Comparison of ENCODE assay signal across 24 cellular contexts in genomic region chr1:51790385-51790784, GRCh38.
DNase-seq lines count a peak whose midpoint lies in the region; ATAC-seq and TF ChIP-seq lines count a peak whose summit lies in the region.
"Had no signal": no experiment of that assay in that cellular context is flagged by ENCODE, and none has a peak within 500 bp of the region (broad histone marks: within the 10 kb centered on the region; RNA-seq: fewer than 3 reads in every experiment).

No MANE protein-coding gene starts in this region.

- no peaks in the 10 kb centered on the region for H3K27me3 ChIP-seq in CD8-positive, alpha-beta memory T cell (ENCODE audit: insufficient read depth, low read length, poor library complexity, severe bottlenecking)
- H3K27me3 ChIP-seq in H9 (ENCODE audit: insufficient read depth, low read length): no peaks in the 10 kb centered on the region
- H3K27me3 ChIP-seq: testis, uterus had no signal

- no peak overlapping the region for H2AFZ ChIP-seq in H9 (ENCODE audit: low read length)

- no peaks in the 10 kb centered on the region for H3K9me3 ChIP-seq in CD8-positive, alpha-beta memory T cell (ENCODE audit: low read length)
- no peaks in the 10 kb centered on the region for H3K9me3 ChIP-seq in H9 (ENCODE audit: control insufficient read depth, low read depth, low read length)
- H3K9me3 ChIP-seq: testis, uterus had no signal

- no CpG with 5 or more reads among the region's 6 CpGs for WGBS in H9 (ENCODE audit: extremely low coverage, insufficient read length, low lambda C conversion rate)

- H2BK15ac ChIP-seq in H9 (ENCODE audit: low read depth, low read length): no peak overlapping the region

- H3K36me3 Mint-ChIP-seq in activated CD8-positive, alpha-beta T cell treated with anti-CD3 and anti-CD28 coated beads for 36 hours (ENCODE audit: low read depth): peaks cover 34% of the 10 kb centered on the region
- peaks cover 65% of the 10 kb centered on the region for H3K36me3 Mint-ChIP-seq in activated CD8-positive, alpha-beta T cell treated with anti-CD3 and anti-CD28 coated beads, Interleukin-2, amount 10 ng/mL, durations not matched to agents 7 days and 5 days (ENCODE audit: low read depth)
- H3K36me3 Mint-ChIP-seq in CD8-positive, alpha-beta memory T cell: peaks cover 0 to 97% (median 45%) of the 10 kb centered on the region in 3 donors
- H3K36me3 Mint-ChIP-seq in activated naive CD8-positive, alpha-beta T cell treated with anti-CD3 and anti-CD28 coated beads, Interleukin-2, amount 50 U/mL, for 24 hours (ENCODE audit: low read depth): peaks cover 51% of the 10 kb centered on the region
- H3K36me3 Mint-ChIP-seq in natural killer cell treated with Interleukin-12 subunit alpha and Interleukin-12 subunit beta and Interleukin-15 and Interleukin-18, amount 100 ng/mL, for 72 hours: peaks cover 61% of the 10 kb centered on the region
- H3K36me3 Mint-ChIP-seq in H9 (ENCODE audit: insufficient read depth in 1 of 3, low read depth in 3 of 3): peaks cover 35 to 94% (median 87%) of the 10 kb centered on the region in 3 experiments; a peak in 6 of 7 replicates

- no peak overlapping the region for H3K18ac ChIP-seq in H9 (ENCODE audit: insufficient read length, low read depth, low read length)

- no peak for TF ChIP-seq CTCF in activated CD8-positive, alpha-beta T cell treated with anti-CD3 and anti-CD28 coated beads for 36 hours (IDR thresholded peaks at IDR 0.05)
- TF ChIP-seq CTCF in H9 (conservative IDR thresholded peaks at IDR 0.05): no peak

- no peak overlapping the region for H3K9ac ChIP-seq in H9 (ENCODE audit: extremely low read depth, insufficient read length, low read length)

- CTCF ChIA-PET in activated CD8-positive, alpha-beta T cell treated with anti-CD3 and anti-CD28 coated beads for 36 hours (lab: Charles Lee): interaction anchor here (1.9 kb wide), 1 partner anchor 21 kb away, joined by 7 read pairs; no protein-coding TSS in a partner anchor
- CTCF ChIA-PET in activated CD8-positive, alpha-beta T cell treated with anti-CD3 and anti-CD28 coated beads, Interleukin-2, amount 10 ng/mL, durations not matched to agents 7 days and 5 days (lab: Charles Lee): interaction anchor here (1.3 kb wide), 1 partner anchor 22 kb away, joined by 3 read pairs; no protein-coding TSS in a partner anchor
- CTCF ChIA-PET in CD8-positive, alpha-beta memory T cell (lab: Charles Lee): no interaction called here

- H3K9me3 Mint-ChIP-seq in activated CD8-positive, alpha-beta T cell treated with anti-CD3 and anti-CD28 coated beads for 36 hours: no peaks in the 10 kb centered on the region
- H3K9me3 Mint-ChIP-seq in activated CD8-positive, alpha-beta T cell treated with anti-CD3 and anti-CD28 coated beads, Interleukin-2, amount 10 ng/mL, durations not matched to agents 7 days and 5 days (ENCODE audit: insufficient read depth): no peaks in the 10 kb centered on the region
- no peaks in the 10 kb centered on the region for H3K9me3 Mint-ChIP-seq in CD8-positive, alpha-beta memory T cell
- H3K9me3 Mint-ChIP-seq in activated naive CD8-positive, alpha-beta T cell treated with anti-CD3 and anti-CD28 coated beads, Interleukin-2, amount 50 U/mL, for 24 hours: no peaks in the 10 kb centered on the region
- no peaks in the 10 kb centered on the region for H3K9me3 Mint-ChIP-seq in natural killer cell treated with Interleukin-12 subunit alpha and Interleukin-12 subunit beta and Interleukin-15 and Interleukin-18, amount 100 ng/mL, for 72 hours
- no peaks in the 10 kb centered on the region for H3K9me3 Mint-ChIP-seq in H9
- H3K9me3 Mint-ChIP-seq: activated T-cell treated with anti-CD3 and anti-CD28 coated beads, Interleukin-2, amount 50 U/mL, for 4 hours; endodermal cell; neural crest cell had no signal

- no peak overlapping the region for H3K23ac ChIP-seq in H9 (ENCODE audit: insufficient read length, low read depth, low read length)

- no peak for ATAC-seq in activated CD8-positive, alpha-beta T cell treated with anti-CD3 and anti-CD28 coated beads for 36 hours
- ATAC-seq in activated CD8-positive, alpha-beta T cell treated with anti-CD3 and anti-CD28 coated beads, Interleukin-2, amount 10 ng/mL, durations not matched to agents 7 days and 5 days: no peak
- no peak for ATAC-seq in activated naive CD8-positive, alpha-beta T cell treated with anti-CD3 and anti-CD28 coated beads, Interleukin-2, amount 50 U/mL, for 24 hours
- ATAC-seq in natural killer cell treated with Interleukin-12 subunit alpha and Interleukin-12 subunit beta and Interleukin-15 and Interleukin-18, amount 100 ng/mL, for 72 hours: peak in 1 of 2 donors; percentile 34
- ATAC-seq in HG03432 (IDR thresholded peaks at IDR 0.05; ENCODE audit: unreplicated experiment): no peak
- ATAC-seq: activated T-cell treated with anti-CD3 and anti-CD28 coated beads, Interleukin-2, amount 50 U/mL, for 4 hours; right cardiac atrium had no signal

- H2BK12ac ChIP-seq in H9 (ENCODE audit: insufficient read length, low read depth, low read length): no peak overlapping the region

- intact Hi-C loops in activated CD8-positive, alpha-beta T cell treated with anti-CD3 and anti-CD28 coated beads for 36 hours (cut with micrococcal nuclease): no loop called here

- H3K27me3 Mint-ChIP-seq in activated CD8-positive, alpha-beta T cell treated with anti-CD3 and anti-CD28 coated beads for 36 hours: no peaks in the 10 kb centered on the region
- no peaks in the 10 kb centered on the region for H3K27me3 Mint-ChIP-seq in activated CD8-positive, alpha-beta T cell treated with anti-CD3 and anti-CD28 coated beads, Interleukin-2, amount 10 ng/mL, durations not matched to agents 7 days and 5 days (ENCODE audit: low read depth)
- no peaks in the 10 kb centered on the region for H3K27me3 Mint-ChIP-seq in CD8-positive, alpha-beta memory T cell
- no peaks in the 10 kb centered on the region for H3K27me3 Mint-ChIP-seq in activated naive CD8-positive, alpha-beta T cell treated with anti-CD3 and anti-CD28 coated beads, Interleukin-2, amount 50 U/mL, for 24 hours
- H3K27me3 Mint-ChIP-seq in natural killer cell treated with Interleukin-12 subunit alpha and Interleukin-12 subunit beta and Interleukin-15 and Interleukin-18, amount 100 ng/mL, for 72 hours: no peaks in the 10 kb centered on the region
- no peaks in the 10 kb centered on the region for H3K27me3 Mint-ChIP-seq in H9 (ENCODE audit: low read depth)

- H3K36me3 ChIP-seq in CD8-positive, alpha-beta memory T cell (ENCODE audit: insufficient read depth, low read length): peaks cover 81% of the 10 kb centered on the region
- H3K36me3 ChIP-seq: uterus had no signal

- H3K4me3 Mint-ChIP-seq in activated CD8-positive, alpha-beta T cell treated with anti-CD3 and anti-CD28 coated beads for 36 hours: no peak overlapping the region
- H3K4me3 Mint-ChIP-seq in activated CD8-positive, alpha-beta T cell treated with anti-CD3 and anti-CD28 coated beads, Interleukin-2, amount 10 ng/mL, durations not matched to agents 7 days and 5 days: no peak overlapping the region
- no peak overlapping the region for H3K4me3 Mint-ChIP-seq in CD8-positive, alpha-beta memory T cell
- H3K4me3 Mint-ChIP-seq in activated naive CD8-positive, alpha-beta T cell treated with anti-CD3 and anti-CD28 coated beads, Interleukin-2, amount 50 U/mL, for 24 hours: no peak overlapping the region
- H3K4me3 Mint-ChIP-seq in natural killer cell treated with Interleukin-12 subunit alpha and Interleukin-12 subunit beta and Interleukin-15 and Interleukin-18, amount 100 ng/mL, for 72 hours: no peak overlapping the region
- H3K4me3 Mint-ChIP-seq in H9: no peak overlapping the region
- H3K4me3 Mint-ChIP-seq: activated T-cell treated with anti-CD3 and anti-CD28 coated beads, Interleukin-2, amount 50 U/mL, for 4 hours; endodermal cell; neural crest cell had no signal

- H3K4me1 Mint-ChIP-seq in activated CD8-positive, alpha-beta T cell treated with anti-CD3 and anti-CD28 coated beads for 36 hours (ENCODE audit: low read depth): peaks cover 13% of the 10 kb centered on the region
- H3K4me1 Mint-ChIP-seq in activated CD8-positive, alpha-beta T cell treated with anti-CD3 and anti-CD28 coated beads, Interleukin-2, amount 10 ng/mL, durations not matched to agents 7 days and 5 days (ENCODE audit: low read depth): peaks cover 18% of the 10 kb centered on the region
- H3K4me1 Mint-ChIP-seq in CD8-positive, alpha-beta memory T cell: peaks cover 0 to 2% (median 0%) of the 10 kb centered on the region in 3 donors
- H3K4me1 Mint-ChIP-seq in activated naive CD8-positive, alpha-beta T cell treated with anti-CD3 and anti-CD28 coated beads, Interleukin-2, amount 50 U/mL, for 24 hours: peaks cover 11% of the 10 kb centered on the region
- H3K4me1 Mint-ChIP-seq in natural killer cell treated with Interleukin-12 subunit alpha and Interleukin-12 subunit beta and Interleukin-15 and Interleukin-18, amount 100 ng/mL, for 72 hours (ENCODE audit: low read depth in 2 of 2): peaks cover 6 to 10% of the 10 kb centered on the region in 2 donors
- no peaks in the 10 kb centered on the region for H3K4me1 Mint-ChIP-seq in H9
- H3K4me1 Mint-ChIP-seq: endodermal cell had no signal

- peak overlapping the region; percentile 36 for H3K27ac Mint-ChIP-seq in activated CD8-positive, alpha-beta T cell treated with anti-CD3 and anti-CD28 coated beads for 36 hours
- no peak overlapping the region for H3K27ac Mint-ChIP-seq in activated CD8-positive, alpha-beta T cell treated with anti-CD3 and anti-CD28 coated beads, Interleukin-2, amount 10 ng/mL, durations not matched to agents 7 days and 5 days
- peak overlapping the region in 6 of 8 donors; percentile 2 to 80 (median 40) for H3K27ac Mint-ChIP-seq in CD8-positive, alpha-beta memory T cell
- H3K27ac Mint-ChIP-seq in activated naive CD8-positive, alpha-beta T cell treated with anti-CD3 and anti-CD28 coated beads, Interleukin-2, amount 50 U/mL, for 24 hours: peak overlapping the region; percentile 3
- H3K27ac Mint-ChIP-seq in natural killer cell treated with Interleukin-12 subunit alpha and Interleukin-12 subunit beta and Interleukin-15 and Interleukin-18, amount 100 ng/mL, for 72 hours: peak overlapping the region; percentile 62 to 69
- no peak overlapping the region; a peak in 1 of 7 replicates for H3K27ac Mint-ChIP-seq in H9
- H3K27ac Mint-ChIP-seq: endodermal cell had no signal

- H3K79me1 ChIP-seq in H9 (ENCODE audit: insufficient read depth, low read depth, low read length, poor library complexity, severe bottlenecking): no peaks in the 10 kb centered on the region

- no peaks in the 10 kb centered on the region for H3K79me2 ChIP-seq in H9 (ENCODE audit: insufficient read depth, low read length)

- no peak overlapping the region for H3K4me2 ChIP-seq in H9 (ENCODE audit: insufficient read depth, insufficient read length, low read length)

- POLR2A ChIA-PET in activated CD8-positive, alpha-beta T cell treated with anti-CD3 and anti-CD28 coated beads for 36 hours (lab: Charles Lee): interaction anchor here (0.6 kb wide), 1 partner anchor 19 kb away, joined by 3 read pairs; no protein-coding TSS in a partner anchor
- POLR2A ChIA-PET in activated CD8-positive, alpha-beta T cell treated with anti-CD3 and anti-CD28 coated beads, Interleukin-2, amount 10 ng/mL, durations not matched to agents 7 days and 5 days (lab: Charles Lee): no interaction called here
- POLR2A ChIA-PET in CD8-positive, alpha-beta memory T cell (lab: Charles Lee): no interaction called here

- H3K4me1 ChIP-seq in CD8-positive, alpha-beta memory T cell (ENCODE audit: insufficient read depth, low read length): no peaks in the 10 kb centered on the region
- H3K4me1 ChIP-seq in H9 (ENCODE audit: insufficient read depth, low read length): no peaks in the 10 kb centered on the region
- H3K4me1 ChIP-seq: testis, uterus had no signal

- H3K14ac ChIP-seq in H9 (ENCODE audit: insufficient read depth, low read length): no peak overlapping the region

- H4K91ac ChIP-seq in H9 (ENCODE audit: insufficient read length, low read depth, low read length): no peak overlapping the region

- no peak overlapping the region for H2BK120ac ChIP-seq in H9 (ENCODE audit: low read depth, low read length, poor library complexity, severe bottlenecking)

- H4K8ac ChIP-seq in H9 (replicated peaks; ENCODE audit: insufficient read length, low read depth, low read length): no peak overlapping the region

- no peak overlapping the region for H3T11ph ChIP-seq in H9 (ENCODE audit: low read length)

- H2BK5ac ChIP-seq in H9 (ENCODE audit: insufficient read length, low read length): no peak overlapping the region

- no peak overlapping the region for H4K5ac ChIP-seq in H9 (ENCODE audit: insufficient read length, low read depth, low read length)

- DNase-seq in activated CD8-positive, alpha-beta T cell treated with anti-CD3 and anti-CD28 coated beads for 36 hours: no peak
- no peak for DNase-seq in activated CD8-positive, alpha-beta T cell treated with anti-CD3 and anti-CD28 coated beads, Interleukin-2, amount 10 ng/mL, durations not matched to agents 7 days and 5 days
- DNase-seq in CD8-positive, alpha-beta memory T cell: no peak
- no peak for DNase-seq in activated naive CD8-positive, alpha-beta T cell treated with anti-CD3 and anti-CD28 coated beads, Interleukin-2, amount 50 U/mL, for 24 hours
- DNase-seq in natural killer cell treated with Interleukin-12 subunit alpha and Interleukin-12 subunit beta and Interleukin-15 and Interleukin-18, amount 100 ng/mL, for 72 hours (ENCODE audit: low spot score): no peak
- no peak for DNase-seq in H9
- DNase-seq in stimulated activated naive CD4-positive, alpha-beta T cell (lab: John Stamatoyannopoulos, UW): no peak
- DNase-seq: 8988T; activated CD4-positive, alpha-beta T cell treated with anti-CD3 and anti-CD28 coated beads for 1 hour; activated T-cell treated with anti-CD3 and anti-CD28 coated beads, Interleukin-2, amount 50 U/mL, for 4 hours; anterior cingulate cortex; cortex of kidney; DMS153; endodermal cell; GOT3; NCI-H1105; NCI-H1930; NCI-H526 treated with DMSO at 0.1 percent for 48 hours; right cardiac atrium; stimulated activated CD4-positive, alpha-beta T cell treated with anti-CD3 and anti-CD28 coated beads, Interleukin-2, amount 100 ng/mL, for 48 hours; testis; uterus had no signal

- H3K4me3 ChIP-seq in CD8-positive, alpha-beta memory T cell (ENCODE audit: low read length): no peak overlapping the region
- H3K4me3 ChIP-seq: testis, uterus had no signal

- no peak overlapping the region for H3K27ac ChIP-seq in CD8-positive, alpha-beta memory T cell (ENCODE audit: low read depth, low read length)
- no peak overlapping the region for H3K27ac ChIP-seq in H9 (ENCODE audit: insufficient read length, low read depth, low read length)
- H3K27ac ChIP-seq: testis, uterus had no signal

- no peaks in the 10 kb centered on the region for H3K23me2 ChIP-seq in H9 (ENCODE audit: insufficient read length, low read depth, low read length, poor library complexity, severe bottlenecking)

- no peak overlapping the region for H3K4ac ChIP-seq in H9 (ENCODE audit: low read depth, low read length)

- H4K20me1 ChIP-seq in H9 (ENCODE audit: control insufficient read depth, insufficient read depth, insufficient read length): no peaks in the 10 kb centered on the region

- H2BK20ac ChIP-seq in H9 (ENCODE audit: low read depth, low read length, poor library complexity, severe bottlenecking): no peak overlapping the region

- H3K56ac ChIP-seq in H9 (ENCODE audit: insufficient read length, low read depth, low read length): no peak overlapping the region

- no peak overlapping the region for H2AK5ac ChIP-seq in H9 (ENCODE audit: insufficient read length, low read length)

Comparison
In these comparisons a context has a peak if more than half of its experiments do, and no peak if none do; other contexts are left out.
1. H3K27ac Mint-ChIP-seq: peak in activated CD8-positive, alpha-beta T cell treated with anti-CD3 and anti-CD28 coated beads for 36 hours (single experiment), CD8-positive, alpha-beta memory T cell (6 of 8), activated naive CD8-positive, alpha-beta T cell treated with anti-CD3 and anti-CD28 coated beads, Interleukin-2, amount 50 U/mL, for 24 hours (single experiment) and natural killer cell treated with Interleukin-12 subunit alpha and Interleukin-12 subunit beta and Interleukin-15 and Interleukin-18, amount 100 ng/mL, for 72 hours (2 of 2); none in activated CD8-positive, alpha-beta T cell treated with anti-CD3 and anti-CD28 coated beads, Interleukin-2, amount 10 ng/mL, durations not matched to agents 7 days and 5 days (single experiment) and H9 (0 of 3).